9 cellular contexts compared by ENCODE assay signal in the genomic region with DNA sequence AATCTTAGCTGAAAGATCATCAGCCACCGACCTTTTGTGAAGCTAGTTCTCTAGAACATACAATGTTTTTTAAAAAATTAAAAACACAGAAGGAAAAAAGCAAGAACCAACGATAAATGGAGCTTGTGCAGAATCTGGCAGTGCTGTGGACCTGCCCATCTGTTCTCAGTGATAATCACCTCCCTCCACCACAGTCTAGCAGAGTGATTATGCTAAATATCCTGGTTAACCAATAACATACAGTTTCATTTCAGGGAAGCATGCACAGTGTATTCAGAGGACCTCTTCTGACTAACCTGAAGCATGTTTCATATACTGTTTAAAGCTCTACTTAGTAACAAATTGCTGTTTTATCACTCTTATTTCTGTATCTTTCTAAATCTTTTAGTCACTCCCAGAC.
DNase-seq lines count a peak whose midpoint lies in the region; ATAC-seq and TF ChIP-seq lines count a peak whose summit lies in the region.
"Had no signal": no experiment of that assay in that cellular context is flagged by ENCODE, and none has a peak within 500 bp of the region (broad histone marks: within the 10 kb centered on the region; RNA-seq: fewer than 3 reads in every experiment).

No MANE protein-coding gene starts in this region.

- H3K27ac Mint-ChIP-seq in MCF 10A (ENCODE audit: low read depth, unreplicated experiment), result no peak overlapping the region
- no peak overlapping the region for H3K27ac Mint-ChIP-seq in mesothelial cell of epicardium

- H3K9me3 Mint-ChIP-seq in MCF 10A (ENCODE audit: unreplicated experiment) (no peaks in the 10 kb centered on the region), mesothelial cell of epicardium (no peaks in the 10 kb centered on the region)

- TF ChIP-seq CTCF in MCF 10A (IDR thresholded peaks at IDR 0.05; ENCODE audit: unreplicated experiment) (no peak), breast epithelium (IDR thresholded peaks at IDR 0.05) (no peak), mesothelial cell of epicardium (IDR thresholded peaks at IDR 0.05; ENCODE audit: unreplicated experiment) (no peak)

- ATAC-seq in HG03457 (IDR thresholded peaks at IDR 0.05; ENCODE audit: unreplicated experiment) (peak; percentile 86), sciatic nerve (no peak), right cardiac atrium (no peak)

- H3K4me3 Mint-ChIP-seq in MCF 10A (ENCODE audit: unreplicated experiment), result no peak overlapping the region
- no peak overlapping the region for H3K4me3 Mint-ChIP-seq in mesothelial cell of epicardium

- no TSS peak for BruUV-seq in MCF 10A (replicated peaks; lab: Mats Ljungman, UMichigan)

- CTCF ChIA-PET in MCF 10A (lab: Yijun Ruan, JAX), result interaction anchor here (0.7 to 1.2 kb wide), 4 partner anchors 13 to 760 kb away, joined by 3 to 6 read pairs (median 4); a partner anchor contains a TSS

- no peak for TF ChIP-seq POLR2A in breast epithelium (IDR thresholded peaks at IDR 0.05)

- H3K36me3 ChIP-seq in breast epithelium, result no peaks in the 10 kb centered on the region

- intact Hi-C loops in MCF 10A (cut with micrococcal nuclease) (no loop called here), breast epithelium (cut with DNase I; ENCODE audit: low total_unique reads) (no loop called here), sciatic nerve (cut with DNase I) (no loop called here), right cardiac atrium (cut with DNase I) (no loop called here)

- no peaks in the 10 kb centered on the region for H3K4me1 ChIP-seq in breast epithelium
- H3K4me1 ChIP-seq in right cardiac atrium (ENCODE audit: control insufficient read depth, insufficient read depth, low read length), result no peaks in the 10 kb centered on the region

- H3K36me3 Mint-ChIP-seq in MCF 10A (ENCODE audit: insufficient read depth, unreplicated experiment) (no peaks in the 10 kb centered on the region), mesothelial cell of epicardium (no peaks in the 10 kb centered on the region)

- H3K4me3 ChIP-seq in breast epithelium (no peak overlapping the region), right cardiac atrium (ENCODE audit: low read length) (no peak overlapping the region)

- peaks cover 5% of the 10 kb centered on the region for H3K4me1 Mint-ChIP-seq in MCF 10A (ENCODE audit: insufficient read depth, unreplicated experiment)
- H3K4me1 Mint-ChIP-seq in mesothelial cell of epicardium, result peaks cover 2% of the 10 kb centered on the region

- no peaks in the 10 kb centered on the region for H3K27me3 ChIP-seq in breast epithelium
- H3K27me3 ChIP-seq in right cardiac atrium (ENCODE audit: control insufficient read depth, insufficient read depth), result no peaks in the 10 kb centered on the region

- DNase-seq in MCF 10A (ENCODE audit: unreplicated experiment), result peak; percentile 2
- no peak for DNase-seq in breast epithelium (ENCODE audit: low spot score in 2 of 2)
- peak; percentile 86 for DNase-seq in SHP77 treated with DMSO at 0.1 percent for 48 hours (lab: John Stamatoyannopoulos, UW)
- DNase-seq in sciatic nerve (ENCODE audit: low spot score), result no peak
- DNase-seq in mesothelial cell of epicardium (ENCODE audit: low spot score in 2 of 2, unreplicated experiment in 2 of 2), result no peak
- DNase-seq in EL, result no peak
- DNase-seq in right cardiac atrium, result no peak

- POLR2A ChIA-PET in MCF 10A (lab: Yijun Ruan, JAX), result no interaction called here

- peaks cover 15% of the 10 kb centered on the region for H3K27me3 Mint-ChIP-seq in MCF 10A (ENCODE audit: insufficient read depth, unreplicated experiment)
- H3K27me3 Mint-ChIP-seq in mesothelial cell of epicardium (ENCODE audit: low read depth), result peaks cover 25% of the 10 kb centered on the region

- 41% methylated on average over 2 of the region's 2 CpGs for WGBS in right cardiac atrium

- H3K9me3 ChIP-seq in breast epithelium (no peaks in the 10 kb centered on the region), right cardiac atrium (ENCODE audit: control insufficient read depth, low read length) (no peaks in the 10 kb centered on the region)

- H3K27ac ChIP-seq in breast epithelium (no peak overlapping the region), right cardiac atrium (ENCODE audit: low read length) (no peak overlapping the region)
- H3K27ac ChIP-seq: RWPE1 had no signal

Comparison
In these comparisons a context has a peak if more than half of its experiments do, and no peak if none do; other contexts are left out.
1. DNase-seq: peak in MCF 10A (single experiment) and SHP77 treated with DMSO at 0.1 percent for 48 hours (single experiment); none in breast epithelium (0 of 2), sciatic nerve (single experiment), mesothelial cell of epicardium (0 of 2), EL (single experiment) and right cardiac atrium (0 of 3).